In the genomic region with DNA sequence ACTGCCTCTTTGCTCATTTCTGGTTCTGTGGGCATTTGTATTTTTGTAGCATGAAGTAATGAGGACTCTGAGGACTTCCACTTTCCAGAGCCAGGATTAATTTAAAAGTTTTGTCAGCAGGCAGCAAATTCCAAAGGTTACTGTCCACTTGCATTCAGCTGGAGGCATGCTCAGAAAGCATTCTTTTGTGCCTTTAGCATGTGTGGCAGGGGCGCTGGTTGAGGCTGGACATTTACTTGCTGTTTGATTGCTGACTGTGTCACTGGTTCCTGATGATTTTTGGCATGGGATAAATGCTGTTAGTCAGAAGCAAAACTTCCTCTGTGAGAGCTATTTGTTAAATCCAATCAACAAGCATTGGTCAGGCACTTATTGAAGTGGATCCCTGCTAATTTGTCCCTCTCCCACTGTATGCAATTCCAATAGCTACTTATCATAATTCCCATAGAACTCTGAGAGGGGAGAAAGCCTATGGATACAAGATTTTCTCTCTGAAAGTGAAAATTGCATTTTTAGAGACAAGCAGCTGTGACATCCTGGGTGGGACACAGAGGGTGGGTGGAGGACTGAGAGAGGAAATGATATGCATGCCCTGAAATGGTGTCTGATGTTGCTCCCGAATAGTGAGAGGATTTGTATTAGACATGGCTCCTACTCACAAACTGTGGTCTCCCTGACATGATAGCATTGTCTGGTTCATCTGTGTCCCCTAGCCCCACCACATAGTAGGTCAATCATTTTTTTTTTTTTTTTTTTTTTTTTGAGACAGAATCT, we compare ENCODE assay signal across 23 cellular contexts.
"Had no signal": no experiment of that assay in that cellular context is flagged by ENCODE, and none has a peak within 500 bp of the region (broad histone marks: within the 10 kb centered on the region; RNA-seq: fewer than 3 reads in every experiment).

No MANE protein-coding gene starts in this region.

- H3K27ac Mint-ChIP-seq: activated CD4-positive, alpha-beta T cell treated with anti-CD3 and anti-CD28 coated beads, Interleukin-2, amount 10 ng/mL, durations not matched to agents 24 days and 14 days; activated CD8-positive, alpha-beta T cell treated with anti-CD3 and anti-CD28 coated beads, Interleukin-2, amount 10 ng/mL, durations not matched to agents 7 days and 5 days; activated naive CD8-positive, alpha-beta T cell treated with anti-CD3 and anti-CD28 coated beads, Interleukin-2, amount 10 ng/mL, durations not matched to agents 7 days and 5 days; activated T-cell treated with anti-CD3 and anti-CD28 coated beads, Interleukin-2, amount 50 U/mL, for 24 hours; activated T-helper 2 cell treated with anti-CD3 and anti-CD28 coated beads, Interferon-gamma antibody, Interleukin-2, Interleukin-4, amounts not matched to agents 10 μg/mL and 5 μg/mL and 100 μg/mL, durations not matched to agents 14 hours and 24 hours and 36 hours; naive thymus-derived CD4-positive, alpha-beta T cell; T-cell; type B pancreatic cell had no signal

- H3K9me3 ChIP-seq: colonic mucosa, gastrocnemius medialis, testis had no signal

- H3K36me3 Mint-ChIP-seq: activated naive CD8-positive, alpha-beta T cell treated with anti-CD3 and anti-CD28 coated beads, Interleukin-2, amount 10 ng/mL, durations not matched to agents 7 days and 5 days; naive thymus-derived CD4-positive, alpha-beta T cell; T-cell; type B pancreatic cell had no signal

- H3K36me3 ChIP-seq: brain microvascular endothelial cell, colonic mucosa, gastrocnemius medialis, heart left ventricle, stomach had no signal

- H3K9me3 Mint-ChIP-seq: activated T-helper 2 cell treated with anti-CD3 and anti-CD28 coated beads, Interferon-gamma antibody, Interleukin-2, Interleukin-4, amounts not matched to agents 10 μg/mL and 5 μg/mL and 100 μg/mL, durations not matched to agents 14 hours and 24 hours and 36 hours had no signal

- H3K27me3 Mint-ChIP-seq: activated CD4-positive, alpha-beta T cell treated with anti-CD3 and anti-CD28 coated beads, Interleukin-2, amount 10 ng/mL, durations not matched to agents 24 days and 14 days; T-cell had no signal

- H3K4me1 Mint-ChIP-seq: activated CD4-positive, alpha-beta T cell treated with anti-CD3 and anti-CD28 coated beads, Interleukin-2, amount 10 ng/mL, durations not matched to agents 24 days and 14 days had no signal

- H3K4me3 Mint-ChIP-seq: activated CD4-positive, alpha-beta T cell treated with anti-CD3 and anti-CD28 coated beads, Interleukin-2, amount 10 ng/mL, durations not matched to agents 24 days and 14 days; activated CD8-positive, alpha-beta T cell treated with anti-CD3 and anti-CD28 coated beads, Interleukin-2, amount 10 ng/mL, durations not matched to agents 7 days and 5 days; activated naive CD8-positive, alpha-beta T cell treated with anti-CD3 and anti-CD28 coated beads, Interleukin-2, amount 10 ng/mL, durations not matched to agents 7 days and 5 days; activated T-cell treated with anti-CD3 and anti-CD28 coated beads, Interleukin-2, amount 50 U/mL, for 24 hours; naive thymus-derived CD4-positive, alpha-beta T cell; T-cell; type B pancreatic cell had no signal

- H3K27ac ChIP-seq: brain microvascular endothelial cell, colonic mucosa, gastrocnemius medialis, heart left ventricle, stomach, testis had no signal

- ATAC-seq: activated CD8-positive, alpha-beta T cell treated with anti-CD3 and anti-CD28 coated beads, Interleukin-2, amount 10 ng/mL, durations not matched to agents 7 days and 5 days; gastrocnemius medialis; heart left ventricle; left ventricle myocardium superior; naive thymus-derived CD4-positive, alpha-beta T cell; SK-N-SH treated with all-trans-retinoic acid at 6 μM for 48 hours; T-cell had no signal

- DNase-seq: activated CD4-positive, alpha-beta T cell treated with anti-CD3 and anti-CD28 coated beads, Interleukin-2, amount 10 ng/mL, durations not matched to agents 24 days and 14 days; activated CD4-positive, CD25-positive, alpha-beta regulatory T cell; activated CD8-positive, alpha-beta T cell treated with anti-CD3 and anti-CD28 coated beads, Interleukin-2, amount 10 ng/mL, durations not matched to agents 7 days and 5 days; activated naive CD4-positive, alpha-beta T cell treated with Interleukin-2 at 50 U/mL for 16 hours; activated naive CD8-positive, alpha-beta T cell treated with anti-CD3 and anti-CD28 coated beads, Interleukin-2, amount 10 ng/mL, durations not matched to agents 7 days and 5 days; activated T-cell treated with anti-CD3 and anti-CD28 coated beads, Interleukin-2, amount 50 U/mL, for 24 hours; brain microvascular endothelial cell; central memory CD4-positive, alpha-beta T cell; colonic mucosa; erythroblast; gastrocnemius medialis; heart left ventricle; kidney glomerular epithelial cell; left ventricle myocardium superior; mesenchymal stem cell; naive thymus-derived CD4-positive, alpha-beta T cell; stimulated activated CD4-positive, alpha-beta T cell treated with anti-CD3 and anti-CD28 coated beads, Interleukin-4, amount 100 ng/mL, for 1 hour; stomach; T-cell; testis had no signal

- H3K27me3 ChIP-seq: brain microvascular endothelial cell, colonic mucosa, gastrocnemius medialis, heart left ventricle, stomach, testis had no signal

- H3K4me3 ChIP-seq: colonic mucosa, gastrocnemius medialis, heart left ventricle, stomach, testis had no signal

- H3K4me1 ChIP-seq: colonic mucosa, gastrocnemius medialis, heart left ventricle, stomach, testis had no signal
